In the genomic region with DNA sequence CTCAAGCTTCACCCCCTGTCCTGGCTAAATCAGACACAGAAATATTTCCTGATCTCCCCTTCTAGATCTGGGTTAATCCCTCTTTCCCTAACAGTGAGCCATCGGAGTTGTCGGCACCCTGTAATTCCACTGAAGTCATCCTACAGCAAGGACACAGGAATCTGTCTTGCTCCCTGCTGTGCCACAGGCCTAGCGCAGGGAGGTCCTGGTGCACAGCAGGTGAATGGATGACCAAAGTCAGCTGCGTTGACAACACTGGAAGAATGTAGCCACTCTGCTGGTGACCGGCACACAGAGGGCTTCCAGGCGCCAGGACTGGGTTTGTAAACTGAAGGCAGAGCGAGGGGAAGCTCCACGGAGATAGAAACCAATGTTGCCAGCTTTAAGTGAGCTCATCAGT, we compare ENCODE assay signal across 1 cellular context.
TF ChIP-seq lines count a peak whose summit lies in the region.

No MANE protein-coding gene starts in this region.

TF ChIP-seq in GM23338, 12 proteins besides CTCF, POLR2A, EP300 and RAD21 (continued from another document):
- TF ChIP-seq NANOG (IDR thresholded peaks at IDR 0.05; ENCODE audit: borderline replicate concordance) (no peak), ZNF331 (CRISPR knock-in tag; IDR thresholded peaks at IDR 0.05; ENCODE audit: low read depth) (no peak)
